In the genomic region with DNA sequence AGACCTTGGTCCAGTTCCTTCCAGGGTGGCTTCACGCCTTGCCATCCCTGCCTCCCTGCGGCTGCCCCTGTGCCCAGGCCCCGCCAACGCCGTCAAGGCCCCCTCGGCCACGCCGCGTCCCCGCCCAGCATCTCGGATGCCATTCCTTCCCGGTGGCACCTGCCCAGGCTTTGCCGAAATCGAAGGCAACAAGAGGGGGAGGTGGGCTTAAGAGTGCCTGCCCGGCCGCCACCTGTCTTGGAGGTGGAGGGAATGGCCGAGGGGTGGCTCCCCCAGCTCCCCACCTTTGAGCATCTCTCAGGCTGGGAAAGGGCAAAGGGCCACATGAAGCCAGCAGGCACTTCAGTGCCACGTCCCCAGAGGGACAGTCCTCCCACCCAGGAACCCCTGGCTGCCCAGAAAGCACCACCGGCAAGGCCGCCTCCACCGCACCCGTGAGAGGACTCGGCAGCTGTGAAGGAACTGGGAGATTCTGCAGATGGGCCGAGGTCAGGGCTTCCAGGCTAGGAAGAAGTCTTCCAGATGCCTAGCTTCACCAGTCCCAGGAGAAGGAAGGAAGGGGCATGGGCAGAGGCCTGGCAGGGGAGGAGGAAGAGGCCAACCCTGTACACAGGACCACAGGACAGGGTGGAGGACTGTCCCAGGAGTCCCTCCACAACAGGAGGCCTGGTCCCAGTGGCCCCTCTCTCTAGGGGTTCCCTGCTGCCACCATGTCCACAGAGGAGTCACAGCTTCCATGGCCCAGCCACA, we compare ENCODE assay signal across 22 cellular contexts.
A peak's percentile ranks its signal among the peaks of the same experiment; 100 is the strongest.
DNase-seq lines count a peak whose midpoint lies in the region; ATAC-seq, FAIRE-seq and TF ChIP-seq lines count a peak whose summit lies in the region.
"Had no signal": no experiment of that assay in that cellular context is flagged by ENCODE, and none has a peak within 500 bp of the region (broad histone marks: within the 10 kb centered on the region; RNA-seq: fewer than 3 reads in every experiment).

No MANE protein-coding gene starts in this region.

- H3K36me3 Mint-ChIP-seq in MCF 10A (ENCODE audit: insufficient read depth, unreplicated experiment), result peaks cover 45% of the 10 kb centered on the region
- H3K36me3 Mint-ChIP-seq in WTC11, result no peaks in the 10 kb centered on the region

- no peak for FAIRE-seq in GM19239 (lab: Jason Lieb, UNC)

- no peak for TF ChIP-seq POLR2A in breast epithelium (IDR thresholded peaks at IDR 0.05)
- no peak for TF ChIP-seq POLR2A in transverse colon (IDR thresholded peaks at IDR 0.05)

- ATAC-seq in WTC11, result no peak
- ATAC-seq: activated CD4-positive, alpha-beta T cell treated with anti-CD3 and anti-CD28 coated beads for 36 hours; activated naive CD8-positive, alpha-beta T cell treated with anti-CD3 and anti-CD28 coated beads, Interleukin-2, amount 50 U/mL, for 24 hours; effector memory CD8-positive, alpha-beta T cell; stimulated activated naive CD8-positive, alpha-beta T cell treated with anti-CD3 and anti-CD28 coated beads, Interleukin-15, Interleukin-2, amounts not matched to agents 100 U/mL and 50 U/mL, for 24 hours had no signal

- no peak overlapping the region for H3K4me2 ChIP-seq in trophoblast cell (ENCODE audit: low read length)

- H3K14ac ChIP-seq in trophoblast cell (ENCODE audit: low read length), result peak overlapping the region; percentile 63

- TF ChIP-seq CTCF in breast epithelium (IDR thresholded peaks at IDR 0.05) (no peak), MCF 10A (IDR thresholded peaks at IDR 0.05; ENCODE audit: unreplicated experiment) (no peak), dorsolateral prefrontal cortex (IDR thresholded peaks at IDR 0.05 in 54 of 56, conservative IDR thresholded peaks at IDR 0.05 in 2 of 56; ENCODE audit: low read depth in 1 of 56, partially characterized antibody in 56 of 56) (no peak), transverse colon (IDR thresholded peaks at IDR 0.05) (no peak), WTC11 (IDR thresholded peaks at IDR 0.05) (no peak)

- peak overlapping the region; percentile 77 for H2AK5ac ChIP-seq in trophoblast cell (ENCODE audit: low read length)

- H3K27ac ChIP-seq in breast epithelium (peak overlapping the region; percentile 9 to 68), dorsolateral prefrontal cortex (peak overlapping the region in 36 of 59 donors; percentile 3 to 99 (median 90)), trophoblast cell (ENCODE audit: low read depth, low read length) (no peak overlapping the region), transverse colon (peak overlapping the region in 3 of 4 donors; percentile 2 to 56 (median 14))

- H3K23ac ChIP-seq in trophoblast cell (ENCODE audit: low read length), result no peak overlapping the region

- no peaks in the 10 kb centered on the region for H3K4me1 Mint-ChIP-seq in MCF 10A (ENCODE audit: insufficient read depth, unreplicated experiment)
- peaks cover 27% of the 10 kb centered on the region for H3K4me1 Mint-ChIP-seq in WTC11
- H3K4me1 Mint-ChIP-seq: activated CD4-positive, alpha-beta T cell treated with anti-CD3 and anti-CD28 coated beads for 36 hours; activated naive CD8-positive, alpha-beta T cell treated with anti-CD3 and anti-CD28 coated beads, Interleukin-2, amount 50 U/mL, for 24 hours; central memory CD8-positive, alpha-beta T cell had no signal

- no peaks in the 10 kb centered on the region for H3K27me3 ChIP-seq in breast epithelium
- no peaks in the 10 kb centered on the region for H3K27me3 ChIP-seq in dorsolateral prefrontal cortex
- no peaks in the 10 kb centered on the region for H3K27me3 ChIP-seq in trophoblast cell (ENCODE audit: insufficient read depth, low read length)
- H3K27me3 ChIP-seq in transverse colon, result no peaks in the 10 kb centered on the region
- H3K27me3 ChIP-seq: right atrium auricular region had no signal

- H3K4me3 ChIP-seq in breast epithelium (no peak overlapping the region), dorsolateral prefrontal cortex (no peak overlapping the region), trophoblast cell (ENCODE audit: low read depth, low read length) (no peak overlapping the region), transverse colon (no peak overlapping the region)
- H3K4me3 ChIP-seq: right atrium auricular region had no signal

- H3K9me3 Mint-ChIP-seq in MCF 10A (ENCODE audit: unreplicated experiment) (no peaks in the 10 kb centered on the region), WTC11 (no peaks in the 10 kb centered on the region)
- H3K9me3 Mint-ChIP-seq: activated naive CD8-positive, alpha-beta T cell treated with anti-CD3 and anti-CD28 coated beads, Interleukin-2, amount 50 U/mL, for 24 hours; central memory CD8-positive, alpha-beta T cell; effector memory CD8-positive, alpha-beta T cell; neural crest cell had no signal

- WGBS in trophoblast cell (ENCODE audit: extremely low coverage, insufficient coverage, insufficient read length), result no CpG with 5 or more reads among the region's 24 CpGs
- 93% methylated on average over 24 of the region's 24 CpGs; no CpG with 5 or more reads in 1 of the 2 donors for WGBS in transverse colon (ENCODE audit: low coverage in 1 of 2), 2 donors

- DNase-seq in breast epithelium (ENCODE audit: low spot score in 2 of 2), result no peak
- no peak for DNase-seq in MCF 10A (ENCODE audit: unreplicated experiment)
- DNase-seq in dorsolateral prefrontal cortex, result no peak
- DNase-seq in trophoblast cell, result no peak
- DNase-seq in transverse colon, result no peak
- DNase-seq in WTC11 (ENCODE audit: low spot score), result no peak
- no peak for DNase-seq in GM19239 (ENCODE audit: insufficient read length, low spot score)
- no peak for DNase-seq in DMS153 treated with DMSO at 0.1 percent for 48 hours (lab: John Stamatoyannopoulos, UW; ENCODE audit: unreplicated experiment)
- DNase-seq: activated CD4-positive, alpha-beta T cell treated with anti-CD3 and anti-CD28 coated beads for 36 hours; activated naive CD8-positive, alpha-beta T cell treated with anti-CD3 and anti-CD28 coated beads, Interleukin-2, amount 50 U/mL, for 24 hours; DMS 273 treated with DMSO at 0.1 percent for 48 hours; effector memory CD8-positive, alpha-beta T cell; hippocampal formation; midbrain; NCI-H1105 treated with DMSO at 0.1 percent for 48 hours; NCI-H526; OCI-M1; stimulated activated naive CD8-positive, alpha-beta T cell treated with anti-CD3 and anti-CD28 coated beads, Interleukin-15, Interleukin-2, amounts not matched to agents 100 U/mL and 50 U/mL, for 24 hours; T1000 had no signal

- no peak overlapping the region for H3K9ac ChIP-seq in trophoblast cell (ENCODE audit: low read length)

- CTCF ChIA-PET in MCF 10A (lab: Yijun Ruan, JAX) (interaction anchor here (0.6 to 2.7 kb wide), 2 partner anchors 28 to 426 kb away, joined by 3 to 14 read pairs; no protein-coding TSS in a partner anchor), WTC11 (lab: Charles Lee) (interaction anchor here (1.2 kb wide), 1 partner anchor 29 kb away, joined by 8 read pairs; no protein-coding TSS in a partner anchor)

- no peaks in the 10 kb centered on the region for H3K27me3 Mint-ChIP-seq in MCF 10A (ENCODE audit: insufficient read depth, unreplicated experiment)
- H3K27me3 Mint-ChIP-seq in WTC11 (ENCODE audit: low read depth), result no peaks in the 10 kb centered on the region
- H3K27me3 Mint-ChIP-seq: activated CD4-positive, alpha-beta T cell treated with anti-CD3 and anti-CD28 coated beads for 36 hours; activated naive CD8-positive, alpha-beta T cell treated with anti-CD3 and anti-CD28 coated beads, Interleukin-2, amount 50 U/mL, for 24 hours; central memory CD8-positive, alpha-beta T cell; effector memory CD8-positive, alpha-beta T cell had no signal

- H3K4me3 Mint-ChIP-seq in MCF 10A (ENCODE audit: unreplicated experiment), result no peak overlapping the region
- no peak overlapping the region for H3K4me3 Mint-ChIP-seq in WTC11
- H3K4me3 Mint-ChIP-seq: activated CD4-positive, alpha-beta T cell treated with anti-CD3 and anti-CD28 coated beads for 36 hours; activated naive CD8-positive, alpha-beta T cell treated with anti-CD3 and anti-CD28 coated beads, Interleukin-2, amount 50 U/mL, for 24 hours; central memory CD8-positive, alpha-beta T cell; effector memory CD8-positive, alpha-beta T cell had no signal

- no peak overlapping the region for H3K27ac Mint-ChIP-seq in MCF 10A (ENCODE audit: low read depth, unreplicated experiment)
- no peak overlapping the region for H3K27ac Mint-ChIP-seq in WTC11
- H3K27ac Mint-ChIP-seq: activated CD4-positive, alpha-beta T cell treated with anti-CD3 and anti-CD28 coated beads for 36 hours; activated naive CD8-positive, alpha-beta T cell treated with anti-CD3 and anti-CD28 coated beads, Interleukin-2, amount 50 U/mL, for 24 hours had no signal

- H3K79me2 ChIP-seq in trophoblast cell (ENCODE audit: control insufficient read depth, insufficient read depth, low read length, poor library complexity), result no peaks in the 10 kb centered on the region

- peak overlapping the region; percentile 34 for H4K8ac ChIP-seq in trophoblast cell (ENCODE audit: low read depth, low read length)

- H3K18ac ChIP-seq in trophoblast cell (ENCODE audit: low read length), result peak overlapping the region; percentile 67

- H3K9me3 ChIP-seq in breast epithelium, result no peaks in the 10 kb centered on the region
- H3K9me3 ChIP-seq in trophoblast cell (ENCODE audit: insufficient read depth, low read depth, low read length), result no peaks in the 10 kb centered on the region
- H3K9me3 ChIP-seq in transverse colon, result no peaks in the 10 kb centered on the region
- H3K9me3 ChIP-seq: right atrium auricular region had no signal

- peak overlapping the region; percentile 21 for H2AFZ ChIP-seq in trophoblast cell (ENCODE audit: insufficient read depth, low read length, poor library complexity)

- no TSS peak for BruUV-seq in MCF 10A (replicated peaks; lab: Mats Ljungman, UMichigan)

- H3K4me1 ChIP-seq in breast epithelium (no peaks in the 10 kb centered on the region), trophoblast cell (ENCODE audit: control insufficient read depth in 1 of 2, insufficient read depth in 2 of 2, low read length in 2 of 2) (peaks cover 36 to 40% of the 10 kb centered on the region in 2 experiments), transverse colon (peaks cover under 1 to 36% (median 18%) of the 10 kb centered on the region in 4 donors)

- H2BK120ac ChIP-seq in trophoblast cell (ENCODE audit: insufficient read depth, low read length, poor library complexity), result peak overlapping the region; percentile 72

- peak overlapping the region; percentile 26 for H3K4ac ChIP-seq in trophoblast cell (ENCODE audit: low read depth, low read length)

- POLR2A ChIA-PET in MCF 10A (lab: Yijun Ruan, JAX) (no interaction called here), WTC11 (lab: Charles Lee) (interaction anchor here (0.6 kb wide), 1 partner anchor 808 kb away, joined by 3 read pairs; no protein-coding TSS in a partner anchor)

- no peaks in the 10 kb centered on the region for H3K36me3 ChIP-seq in breast epithelium
- peaks cover 18 to 26% of the 10 kb centered on the region in 2 experiments for H3K36me3 ChIP-seq in trophoblast cell (ENCODE audit: control insufficient read depth in 1 of 2, insufficient read depth in 2 of 2, low read length in 2 of 2)
- no peaks in the 10 kb centered on the region for H3K36me3 ChIP-seq in transverse colon

- TF ChIP-seq EP300 in transverse colon (IDR thresholded peaks at IDR 0.05; ENCODE audit: low read depth), result no peak

- H4K91ac ChIP-seq in trophoblast cell (ENCODE audit: low read depth, low read length), result peak overlapping the region; percentile 73

- H4K12ac ChIP-seq in trophoblast cell (ENCODE audit: low read depth, low read length), result peak overlapping the region; percentile 6

- H2BK5ac ChIP-seq in trophoblast cell (ENCODE audit: low read depth, low read length, poor library complexity), result peak overlapping the region; percentile 22

- intact Hi-C loops in breast epithelium (cut with DNase I; ENCODE audit: low total_unique reads), result no loop called here
- intact Hi-C loops in MCF 10A (cut with micrococcal nuclease), result no loop called here
- intact Hi-C loops in dorsolateral prefrontal cortex (cut with DNase I), result no loop called here
- intact Hi-C loops in transverse colon (cut with DNase I; ENCODE audit: low total_unique reads), result no loop called here

- H3K79me1 ChIP-seq in trophoblast cell (ENCODE audit: low read length), result peaks cover 27% of the 10 kb centered on the region

- in situ Hi-C loops in transverse colon (cut with MboI; ENCODE audit: low pct_ligation_motif_present in 1 of 4, low pct_unique_long_range_greater_than_20kb in 1 of 4, low sequenced_read_pairs in 3 of 4), result loop anchor here in 1 of 4 donors (25.0 kb wide), 1 partner anchor 312 kb away; no protein-coding TSS in a partner anchor

- peak overlapping the region; percentile 27 for H2BK12ac ChIP-seq in trophoblast cell (ENCODE audit: low read length)
